In genomic region chr1:25768999-25769398, GRCh38 we compare ENCODE assay signal across 17 cellular contexts. TPM values are rescaled to one million over a fixed set of nuclear protein-coding genes. Genes with fewer than 3 reads are reported as not detected.
DNase-seq lines count a peak whose midpoint lies in the region; ATAC-seq lines count a peak whose summit lies in the region.
"Had no signal": no experiment of that assay in that cellular context is flagged by ENCODE, and none has a peak within 500 bp of the region (broad histone marks: within the 10 kb centered on the region; RNA-seq: fewer than 3 reads in every experiment).

No MANE protein-coding gene starts in this region.

- ATAC-seq in stimulated activated naive CD8-positive, alpha-beta T cell treated with anti-CD3 and anti-CD28 coated beads, Interleukin-15, amount 100 ng/mL, for 72 hours, result no peak
- no peak for ATAC-seq in stimulated activated naive CD8-positive, alpha-beta T cell treated with anti-CD3 and anti-CD28 coated beads, Interleukin-15, Interleukin-2, amounts not matched to agents 100 U/mL and 50 U/mL, for 24 hours
- ATAC-seq in T-cell (replicated peaks in 1 of 4) (no peak), memory B cell (ENCODE audit: low read depth) (no peak), HG03108 (IDR thresholded peaks at IDR 0.05; ENCODE audit: unreplicated experiment) (no peak)
- ATAC-seq: HCT116, PC-3 had no signal

- no peaks in the 10 kb centered on the region for H3K9me3 Mint-ChIP-seq in stimulated activated naive CD8-positive, alpha-beta T cell treated with anti-CD3 and anti-CD28 coated beads, Interleukin-15, amount 100 ng/mL, for 72 hours
- no peaks in the 10 kb centered on the region for H3K9me3 Mint-ChIP-seq in T-cell
- H3K9me3 Mint-ChIP-seq in memory B cell, result no peaks in the 10 kb centered on the region

- peaks cover 12% of the 10 kb centered on the region for H3K27me3 Mint-ChIP-seq in stimulated activated naive CD8-positive, alpha-beta T cell treated with anti-CD3 and anti-CD28 coated beads, Interleukin-15, amount 100 ng/mL, for 72 hours
- H3K27me3 Mint-ChIP-seq in T-cell (no peaks in the 10 kb centered on the region), memory B cell (peaks cover 34% of the 10 kb centered on the region)

- CTCF ChIA-PET in T-cell (lab: Charles Lee), result no interaction called here

- no peak overlapping the region for H3K4me3 Mint-ChIP-seq in stimulated activated naive CD8-positive, alpha-beta T cell treated with anti-CD3 and anti-CD28 coated beads, Interleukin-15, amount 100 ng/mL, for 72 hours
- H3K4me3 Mint-ChIP-seq in T-cell (peak overlapping the region in 1 of 3 donors; percentile 48), memory B cell (no peak overlapping the region)

- no peak for DNase-seq in stimulated activated naive CD8-positive, alpha-beta T cell treated with anti-CD3 and anti-CD28 coated beads, Interleukin-15, amount 100 ng/mL, for 72 hours
- no peak for DNase-seq in stimulated activated naive CD8-positive, alpha-beta T cell treated with anti-CD3 and anti-CD28 coated beads, Interleukin-15, Interleukin-2, amounts not matched to agents 100 U/mL and 50 U/mL, for 24 hours
- DNase-seq in T-cell, result no peak
- DNase-seq in memory B cell (ENCODE audit: low spot score in 2 of 2), result no peak
- no peak for DNase-seq in NAMALWA (ENCODE audit: low spot score)
- DNase-seq in NCI-H146 (lab: John Stamatoyannopoulos, UW), result no peak
- DNase-seq in SHP77 (lab: John Stamatoyannopoulos, UW), result no peak
- DNase-seq: BE2C, Calu3, DMS79, KG1, NCI-H1092, NCI-H1694 treated with DMSO at 0.1 percent for 48 hours, NCI-H345, PC-3 had no signal

- peaks cover 93% of the 10 kb centered on the region for H3K4me1 Mint-ChIP-seq in stimulated activated naive CD8-positive, alpha-beta T cell treated with anti-CD3 and anti-CD28 coated beads, Interleukin-15, amount 100 ng/mL, for 72 hours
- H3K4me1 Mint-ChIP-seq in T-cell, result peaks cover 69 to 87% (median 69%) of the 10 kb centered on the region in 3 donors
- H3K4me1 Mint-ChIP-seq in memory B cell, result peaks cover 15% of the 10 kb centered on the region

- H3K36me3 Mint-ChIP-seq in T-cell, result peaks cover 28% of the 10 kb centered on the region
- no peaks in the 10 kb centered on the region for H3K36me3 Mint-ChIP-seq in memory B cell

- POLR2A ChIA-PET in T-cell (lab: Charles Lee), result no interaction called here

- peak overlapping the region; percentile 10 to 30 for H3K27ac Mint-ChIP-seq in stimulated activated naive CD8-positive, alpha-beta T cell treated with anti-CD3 and anti-CD28 coated beads, Interleukin-15, amount 100 ng/mL, for 72 hours
- peak overlapping the region; percentile 77 to 82 for H3K27ac Mint-ChIP-seq in T-cell
- H3K27ac Mint-ChIP-seq in memory B cell, result peak overlapping the region; percentile 9

RNA-seq across cellular contexts. Expression of gene SELENON, which starts 31.0 kb away (rescaled TPM):
- 10 to 100 TPM; 22.4 to 28.9 (median 25.9) TPM for total RNA-seq in T-cell

RNA-seq across cellular contexts. Expression of gene MTFR1L, which starts 50.8 kb away (rescaled TPM):
- total RNA-seq in T-cell, result 10 to 100 TPM; 39.6 to 48.1 (median 41.6) TPM

Comparison
In these comparisons a context has a peak if more than half of its experiments do, and no peak if none do; other contexts are left out.
1. H3K27ac Mint-ChIP-seq: peak in every context shown above with its lines; median percentile 80 in T-cell; 20 in stimulated activated naive CD8-positive, alpha-beta T cell treated with anti-CD3 and anti-CD28 coated beads, Interleukin-15, amount 100 ng/mL, for 72 hours; 9 in memory B cell.